ENCODE assay signal across 8 cellular contexts in genomic region chr1:235972316-235973090, GRCh38.
DNase-seq lines count a peak whose midpoint lies in the region; ATAC-seq and TF ChIP-seq lines count a peak whose summit lies in the region.

No MANE protein-coding gene starts in this region.

- H3K9ac ChIP-seq in Karpas-422 (ENCODE audit: low read length) = peak overlapping the region; percentile 67

- H2AFZ ChIP-seq in Karpas-422 (ENCODE audit: low read length) = peak overlapping the region; percentile 98

- peak; percentile 33 for ATAC-seq in GM21619 (IDR thresholded peaks at IDR 0.05; ENCODE audit: unreplicated experiment)

- H3K4me2 ChIP-seq in Karpas-422 (ENCODE audit: low read depth, low read length, poor library complexity, severe bottlenecking) = peak overlapping the region; percentile 86

- H4K20me1 ChIP-seq in Karpas-422 (ENCODE audit: insufficient read depth, low read depth, low read length) = no peaks in the 10 kb centered on the region

- no peak for TF ChIP-seq POLR2A in stomach (IDR thresholded peaks at IDR 0.05)

- H3K4me1 ChIP-seq in Karpas-422 (ENCODE audit: low read length) (peaks cover 13% of the 10 kb centered on the region), stomach (peaks cover 0 to 23% (median 18%) of the 10 kb centered on the region in 4 donors)

- H3K36me3 ChIP-seq in Karpas-422 (ENCODE audit: insufficient read depth, low read length) (no peaks in the 10 kb centered on the region), stomach (peaks cover 6 to 27% (median 19%) of the 10 kb centered on the region in 4 donors)

- no peaks in the 10 kb centered on the region for H3K9me2 ChIP-seq in Karpas-422 (replicated peaks; ENCODE audit: insufficient read depth, low read length)

- H3K27me3 ChIP-seq in Karpas-422 (ENCODE audit: low read length) (no peaks in the 10 kb centered on the region), stomach (no peaks in the 10 kb centered on the region)

- no peaks in the 10 kb centered on the region for H3K9me3 ChIP-seq in Karpas-422 (ENCODE audit: low read length)
- H3K9me3 ChIP-seq in stomach = peaks cover 0 to 4% (median 2%) of the 10 kb centered on the region in 4 donors

- peak; percentile 67 for DNase-seq in GM03348 (ENCODE audit: low spot score)
- DNase-seq in Karpas-422 = peak; percentile 52
- peak; percentile 62 for DNase-seq in astrocyte of the hippocampus (ENCODE audit: low read depth, low spot score)
- DNase-seq in iris pigment epithelial cell (ENCODE audit: low read depth) = peak; percentile 82
- DNase-seq in stomach = no peak
- no peak for DNase-seq in G401 (ENCODE audit: low spot score)
- no peak for DNase-seq in DMS79 (lab: John Stamatoyannopoulos, UW)

- no peak for TF ChIP-seq EP300 in stomach (IDR thresholded peaks at IDR 0.05)

- in situ Hi-C loops in G401 (cut with HindIII; ENCODE audit: low sequenced_read_pairs) = no loop called here

- no peak overlapping the region for H3K27ac ChIP-seq in Karpas-422 (ENCODE audit: low read length)
- peak overlapping the region; percentile 50 to 95 (median 93) for H3K27ac ChIP-seq in stomach

- 51 to 63% (median 57%) methylated on average over 8 of the region's 8 CpGs for WGBS in stomach, 5 donors

- intact Hi-C loops in stomach (cut with DNase I; ENCODE audit: low total_unique reads) = no loop called here

- no peaks in the 10 kb centered on the region for H3K79me2 ChIP-seq in Karpas-422 (ENCODE audit: low read length)

- no peak for TF ChIP-seq CTCF in stomach (IDR thresholded peaks at IDR 0.05)

- H3K4me3 ChIP-seq in Karpas-422 (ENCODE audit: low read length) (peak overlapping the region; percentile 62), stomach (peak overlapping the region; percentile 29 to 48 (median 39))

Comparison
In these comparisons a context has a peak if more than half of its experiments do, and no peak if none do; other contexts are left out.
1. DNase-seq: peak in GM03348 (single experiment), Karpas-422 (single experiment), astrocyte of the hippocampus (single experiment) and iris pigment epithelial cell (single experiment); none in stomach (single experiment), G401 (single experiment) and DMS79 (single experiment).